Comparison of ENCODE assay signal across 22 cellular contexts in genomic region chr14:91171291-91171690, GRCh38. TPM values are rescaled to one million over a fixed set of nuclear protein-coding genes. Genes with fewer than 3 reads are reported as not detected.
DNase-seq lines count a peak whose midpoint lies in the region; ATAC-seq and TF ChIP-seq lines count a peak whose summit lies in the region.
"Had no signal": no experiment of that assay in that cellular context is flagged by ENCODE, and none has a peak within 500 bp of the region (broad histone marks: within the 10 kb centered on the region; RNA-seq: fewer than 3 reads in every experiment).

No MANE protein-coding gene starts in this region.

- H3K27me3 ChIP-seq in esophagus muscularis mucosa: no peaks in the 10 kb centered on the region
- H3K27me3 ChIP-seq in aorta (ENCODE audit: control insufficient read depth in 1 of 2, insufficient read depth in 2 of 2, low read length in 1 of 2): no peaks in the 10 kb centered on the region
- H3K27me3 ChIP-seq: brain microvascular endothelial cell had no signal

- no peak for TF ChIP-seq POLR2A in esophagus muscularis mucosa (IDR thresholded peaks at IDR 0.05; ENCODE audit: low read depth)

- intact Hi-C loops in esophagus muscularis mucosa (cut with DNase I): loop anchor here (2.0 kb wide), 1 partner anchor 112 kb away; no protein-coding TSS in a partner anchor
- intact Hi-C loops in aorta (cut with DNase I): loop anchor here (5.0 kb wide), 2 partner anchors 34 to 109 kb away; partner anchors contain the start of gene RPS6KA5 (in 2 of the 2)

- TF ChIP-seq CTCF in esophagus muscularis mucosa (IDR thresholded peaks at IDR 0.05) (no peak), neural crest cell (conservative IDR thresholded peaks at IDR 0.05) (no peak)

- H3K4me1 ChIP-seq in esophagus muscularis mucosa (peaks cover 40 to 65% (median 56%) of the 10 kb centered on the region in 4 donors), aorta (ENCODE audit: control insufficient read depth in 1 of 2, insufficient read depth in 2 of 2, low read length in 2 of 2) (peaks cover 0 to 3% of the 10 kb centered on the region in 2 donors)
- H3K4me1 ChIP-seq: HAP-1 had no signal

- no peaks in the 10 kb centered on the region for H3K27me3 Mint-ChIP-seq in activated naive CD8-positive, alpha-beta T cell
- H3K27me3 Mint-ChIP-seq in activated naive CD8-positive, alpha-beta T cell treated with anti-CD3 and anti-CD28 coated beads, Interleukin-2, amount 50 U/mL, for 24 hours: no peaks in the 10 kb centered on the region
- H3K27me3 Mint-ChIP-seq in neural crest cell (ENCODE audit: low read depth): no peaks in the 10 kb centered on the region
- H3K27me3 Mint-ChIP-seq: CD4-positive, alpha-beta T cell; naive thymus-derived CD8-positive, alpha-beta T cell; progenitor cell of endocrine pancreas; stimulated activated naive B cell treated with anti-CD40 and anti-IgM and Interleukin-4, amounts not matched to agents 10 μg/mL and 1 μg/mL and 100 μg/mL, for 72 hours had no signal

- no peaks in the 10 kb centered on the region for H3K9me3 Mint-ChIP-seq in activated naive CD8-positive, alpha-beta T cell (ENCODE audit: low read depth)
- no peaks in the 10 kb centered on the region for H3K9me3 Mint-ChIP-seq in activated naive CD8-positive, alpha-beta T cell treated with anti-CD3 and anti-CD28 coated beads, Interleukin-2, amount 50 U/mL, for 24 hours
- no peaks in the 10 kb centered on the region for H3K9me3 Mint-ChIP-seq in neural crest cell
- H3K9me3 Mint-ChIP-seq: CD4-positive, alpha-beta T cell; naive thymus-derived CD8-positive, alpha-beta T cell; stimulated activated naive B cell treated with anti-CD40 and anti-IgM and Interleukin-4, amounts not matched to agents 10 μg/mL and 1 μg/mL and 100 μg/mL, for 72 hours; T-helper 1 cell treated with Interleukin-12 subunit alpha and Interleukin-12 subunit beta and Interleukin-4 antibody, amounts not matched to agents 30 μg/mL and 1 μg/mL, for 36 hours had no signal

- H3K4me3 Mint-ChIP-seq in activated naive CD8-positive, alpha-beta T cell: no peak overlapping the region
- no peak overlapping the region for H3K4me3 Mint-ChIP-seq in activated naive CD8-positive, alpha-beta T cell treated with anti-CD3 and anti-CD28 coated beads, Interleukin-2, amount 50 U/mL, for 24 hours
- no peak overlapping the region for H3K4me3 Mint-ChIP-seq in neural crest cell
- H3K4me3 Mint-ChIP-seq: CD4-positive, alpha-beta T cell; naive thymus-derived CD8-positive, alpha-beta T cell; stimulated activated naive B cell treated with anti-CD40 and anti-IgM and Interleukin-4, amounts not matched to agents 10 μg/mL and 1 μg/mL and 100 μg/mL, for 72 hours; T-helper 1 cell treated with Interleukin-12 subunit alpha and Interleukin-12 subunit beta and Interleukin-4 antibody, amounts not matched to agents 30 μg/mL and 1 μg/mL, for 36 hours had no signal

- no peak overlapping the region for H3K4me3 ChIP-seq in esophagus muscularis mucosa
- H3K4me3 ChIP-seq in aorta (ENCODE audit: low read length in 2 of 2): no peak overlapping the region
- H3K4me3 ChIP-seq: HAP-1 had no signal

- H3K36me3 Mint-ChIP-seq in activated naive CD8-positive, alpha-beta T cell: peaks cover 3% of the 10 kb centered on the region
- H3K36me3 Mint-ChIP-seq in activated naive CD8-positive, alpha-beta T cell treated with anti-CD3 and anti-CD28 coated beads, Interleukin-2, amount 50 U/mL, for 24 hours (ENCODE audit: low read depth): peaks cover 11% of the 10 kb centered on the region
- H3K36me3 Mint-ChIP-seq in neural crest cell (ENCODE audit: low read depth): no peaks in the 10 kb centered on the region

- H3K9me3 ChIP-seq in esophagus muscularis mucosa: no peaks in the 10 kb centered on the region
- H3K9me3 ChIP-seq in aorta (ENCODE audit: control insufficient read depth, low read length): no peaks in the 10 kb centered on the region
- H3K9me3 ChIP-seq: HAP-1 had no signal

- TF ChIP-seq EP300 in esophagus muscularis mucosa (IDR thresholded peaks at IDR 0.05): no peak

- 69% methylated on average over 4 of the region's 5 CpGs for WGBS in esophagus muscularis mucosa
- WGBS in aorta, 2 donors: 39 to 51% methylated on average over 5 of the region's 5 CpGs

- DNase-seq in activated naive CD8-positive, alpha-beta T cell treated with anti-CD3 and anti-CD28 coated beads, Interleukin-2, amount 50 U/mL, for 24 hours: no peak
- no peak for DNase-seq in esophagus muscularis mucosa (ENCODE audit: extremely low spot score)
- DNase-seq in neural crest cell (ENCODE audit: low read depth, low spot score): no peak
- no peak for DNase-seq in aorta
- no peak for DNase-seq in activated gamma-delta T cell (lab: John Stamatoyannopoulos, UW)
- no peak for DNase-seq in EL
- DNase-seq: activated naive CD4-positive, alpha-beta T cell treated with anti-CD3 and anti-CD28 coated beads, Interleukin-2, amount 50 U/mL, for 16 hours; brain microvascular endothelial cell; CD4-positive, alpha-beta T cell; dermis blood vessel endothelial cell; DND-41; Karpas-422; naive thymus-derived CD8-positive, alpha-beta T cell; NCI-H1105 treated with DMSO at 0.1 percent for 48 hours; NCI-H2171 treated with DMSO at 0.1 percent for 48 hours; stimulated activated naive B cell treated with anti-CD40 and anti-IgM and Interleukin-4, amounts not matched to agents 10 μg/mL and 1 μg/mL and 100 μg/mL, for 72 hours had no signal

- ATAC-seq in activated naive CD8-positive, alpha-beta T cell treated with anti-CD3 and anti-CD28 coated beads, Interleukin-2, amount 50 U/mL, for 24 hours: no peak
- ATAC-seq in aorta (ENCODE audit: low FRiP score): peak; percentile 36
- ATAC-seq in GM19328 (IDR thresholded peaks at IDR 0.05; ENCODE audit: unreplicated experiment): no peak
- ATAC-seq: naive thymus-derived CD8-positive, alpha-beta T cell; stimulated activated naive B cell treated with anti-CD40 and anti-IgM and Interleukin-4, amounts not matched to agents 10 μg/mL and 1 μg/mL and 100 μg/mL, for 72 hours had no signal

- H3K36me3 ChIP-seq in esophagus muscularis mucosa: peaks cover 0 to 67% (median 59%) of the 10 kb centered on the region in 4 donors
- H3K36me3 ChIP-seq in aorta (ENCODE audit: control insufficient read depth in 1 of 2, insufficient read depth in 2 of 2, low read length in 1 of 2): no peaks in the 10 kb centered on the region
- H3K36me3 ChIP-seq: brain microvascular endothelial cell had no signal

- peaks cover 2% of the 10 kb centered on the region for H3K4me1 Mint-ChIP-seq in activated naive CD8-positive, alpha-beta T cell (ENCODE audit: low read depth)
- peaks cover 3% of the 10 kb centered on the region for H3K4me1 Mint-ChIP-seq in activated naive CD8-positive, alpha-beta T cell treated with anti-CD3 and anti-CD28 coated beads, Interleukin-2, amount 50 U/mL, for 24 hours
- H3K4me1 Mint-ChIP-seq in neural crest cell: no peaks in the 10 kb centered on the region

- H3K27ac ChIP-seq in esophagus muscularis mucosa (replicated peaks in 1 of 4): peak overlapping the region; percentile 82 to 87 (median 85)
- no peak overlapping the region for H3K27ac ChIP-seq in aorta (ENCODE audit: low read depth in 1 of 2, low read length in 2 of 2)
- H3K27ac ChIP-seq: brain microvascular endothelial cell, epithelial cell of prostate had no signal

- peak overlapping the region; percentile 73 for H3K27ac Mint-ChIP-seq in activated naive CD8-positive, alpha-beta T cell
- no peak overlapping the region for H3K27ac Mint-ChIP-seq in activated naive CD8-positive, alpha-beta T cell treated with anti-CD3 and anti-CD28 coated beads, Interleukin-2, amount 50 U/mL, for 24 hours
- peak overlapping the region; percentile 62 for H3K27ac Mint-ChIP-seq in neural crest cell (ENCODE audit: unreplicated experiment)
- H3K27ac Mint-ChIP-seq: CD4-positive, alpha-beta T cell; progenitor cell of endocrine pancreas; stimulated activated naive B cell treated with anti-CD40 and anti-IgM and Interleukin-4, amounts not matched to agents 10 μg/mL and 1 μg/mL and 100 μg/mL, for 72 hours; T-helper 1 cell treated with Interleukin-12 subunit alpha and Interleukin-12 subunit beta and Interleukin-4 antibody, amounts not matched to agents 30 μg/mL and 1 μg/mL, for 36 hours had no signal

RNA-seq across cellular contexts. Expression of gene DGLUCY, which starts 57.4 kb away (rescaled TPM):
- 10 to 100 TPM; 47.2 to 88.2 (median 66.5) TPM for total RNA-seq in esophagus muscularis mucosa
- 13.1 and 15.6 TPM in 2 replicates for total RNA-seq in neural crest cell
- total RNA-seq in aorta: 10 to 100 TPM; 23.5 to 55.5 TPM
- 10 to 100 TPM; 11.9 to 15.1 TPM for polyA plus RNA-seq in aorta

Comparison
In these comparisons a context has a peak if more than half of its experiments do, and no peak if none do; other contexts are left out.
1. H3K27ac ChIP-seq: peak in esophagus muscularis mucosa (4 of 4); none in aorta (0 of 2).